ENCODE assay signal across 15 cellular contexts in the genomic region with DNA sequence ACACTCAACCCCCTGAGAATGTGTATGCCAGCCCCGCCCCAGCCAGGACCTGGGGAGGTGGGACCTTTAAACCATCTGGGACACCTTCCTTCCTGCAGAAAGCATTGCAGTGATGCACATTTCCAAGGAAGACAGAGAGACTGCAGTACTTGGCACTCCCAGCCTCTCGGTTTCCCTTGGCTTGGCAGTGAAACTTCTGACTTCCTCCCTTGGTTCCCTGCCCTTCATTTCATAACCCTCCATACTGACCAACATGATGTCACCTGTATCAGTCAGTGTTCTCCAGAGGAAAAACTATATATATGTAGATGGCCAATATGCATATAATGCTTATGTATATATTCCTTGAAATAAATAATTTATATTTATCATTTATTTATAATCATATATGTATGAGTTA.
DNase-seq lines count a peak whose midpoint lies in the region; TF ChIP-seq lines count a peak whose summit lies in the region.
"Had no signal": no experiment of that assay in that cellular context is flagged by ENCODE, and none has a peak within 500 bp of the region (broad histone marks: within the 10 kb centered on the region; RNA-seq: fewer than 3 reads in every experiment).

No MANE protein-coding gene starts in this region.

- no peak overlapping the region for H4K91ac ChIP-seq in trophoblast cell (ENCODE audit: low read depth, low read length)

- H3K14ac ChIP-seq in trophoblast cell (ENCODE audit: low read length): no peak overlapping the region

- H3K9me3 ChIP-seq in MG63 (0 out of 2 replicates have a peak, but pooled peaks cover 5% of the 10 kb centered on the region), trophoblast cell (ENCODE audit: insufficient read depth, low read depth, low read length) (no peaks in the 10 kb centered on the region)
- H3K9me3 ChIP-seq: upper lobe of left lung had no signal

- no peak overlapping the region for H3K27ac ChIP-seq in trophoblast cell (ENCODE audit: low read depth, low read length)
- H3K27ac ChIP-seq: KMS-11, upper lobe of left lung had no signal

- no peak overlapping the region for H3K9ac ChIP-seq in trophoblast cell (ENCODE audit: low read length)
- H3K9ac ChIP-seq: KMS-11 had no signal

- no peaks in the 10 kb centered on the region for H3K79me1 ChIP-seq in trophoblast cell (ENCODE audit: low read length)

- no peak overlapping the region for H2AFZ ChIP-seq in trophoblast cell (ENCODE audit: insufficient read depth, low read length, poor library complexity)

- CTCF ChIA-PET in HEK293T (lab: Yijun Ruan, JAX): no interaction called here

- TF ChIP-seq CTCF in choroid plexus epithelial cell (conservative IDR thresholded peaks at IDR 0.05; ENCODE audit: low read depth, low read length) (no peak), GM10266 (IDR thresholded peaks at IDR 0.05; ENCODE audit: control insufficient read depth, insufficient read depth, low read depth, missing control alignments) (no peak)

- H2BK5ac ChIP-seq in trophoblast cell (ENCODE audit: low read depth, low read length, poor library complexity): no peak overlapping the region

- DNase-seq in EH (ENCODE audit: low read depth): peak; percentile 52
- peak; percentile 82 for DNase-seq in MG63
- DNase-seq in choroid plexus epithelial cell (ENCODE audit: low read depth): peak; percentile 71
- DNase-seq in trophoblast cell: no peak
- no peak for DNase-seq in HEK293T (ENCODE audit: extremely low spot score)
- DNase-seq in GM10266 (ENCODE audit: extremely low spot score): no peak
- no peak for DNase-seq in superior temporal gyrus (ENCODE audit: extremely low spot score)
- DNase-seq: activated gamma-delta T cell treated with Interleukin-2 at 50 U/mL for 16 hours; CD4-positive, CD25-positive, alpha-beta regulatory T cell; glutamatergic neuron; islet precursor cell; NCI-H187 treated with DMSO at 0.1 percent for 48 hours; NCI-H526; upper lobe of left lung had no signal

- H3K4ac ChIP-seq in trophoblast cell (ENCODE audit: low read depth, low read length): no peak overlapping the region

- H3K79me2 ChIP-seq in trophoblast cell (ENCODE audit: control insufficient read depth, insufficient read depth, low read length, poor library complexity): no peaks in the 10 kb centered on the region

- no peak overlapping the region for H2AK5ac ChIP-seq in trophoblast cell (ENCODE audit: low read length)

- H4K12ac ChIP-seq in trophoblast cell (ENCODE audit: low read depth, low read length): no peak overlapping the region

- H3K18ac ChIP-seq in trophoblast cell (ENCODE audit: low read length): no peak overlapping the region

- no peak overlapping the region for H4K8ac ChIP-seq in trophoblast cell (ENCODE audit: low read depth, low read length)

- POLR2A ChIA-PET in HEK293T (lab: Yijun Ruan, JAX): no interaction called here

- no peak overlapping the region for H3K4me2 ChIP-seq in trophoblast cell (ENCODE audit: low read length)
- H3K4me2 ChIP-seq: KMS-11 had no signal

- no peak overlapping the region for H2BK12ac ChIP-seq in trophoblast cell (ENCODE audit: low read length)

- no peak overlapping the region for H3K4me3 ChIP-seq in MG63
- no peak overlapping the region for H3K4me3 ChIP-seq in choroid plexus epithelial cell (ENCODE audit: low read depth, low read length)
- no peak overlapping the region for H3K4me3 ChIP-seq in trophoblast cell (ENCODE audit: low read depth, low read length)
- H3K4me3 ChIP-seq: upper lobe of left lung had no signal

- peaks cover 6 to 10% of the 10 kb centered on the region in 2 experiments for H3K4me1 ChIP-seq in trophoblast cell (ENCODE audit: control insufficient read depth in 1 of 2, insufficient read depth in 2 of 2, low read length in 2 of 2)

- H2BK120ac ChIP-seq in trophoblast cell (ENCODE audit: insufficient read depth, low read length, poor library complexity): peak overlapping the region; percentile 15

- no peak overlapping the region for H3K23ac ChIP-seq in trophoblast cell (ENCODE audit: low read length)

- H3K27me3 ChIP-seq in MG63 (no peaks in the 10 kb centered on the region), trophoblast cell (ENCODE audit: insufficient read depth, low read length) (no peaks in the 10 kb centered on the region)
- H3K27me3 ChIP-seq: upper lobe of left lung had no signal

- H3K36me3 ChIP-seq in MG63: no peaks in the 10 kb centered on the region
- no peaks in the 10 kb centered on the region for H3K36me3 ChIP-seq in trophoblast cell (ENCODE audit: control insufficient read depth in 1 of 2, insufficient read depth in 2 of 2, low read length in 2 of 2)
- H3K36me3 ChIP-seq: upper lobe of left lung had no signal

- no CpG with 5 or more reads among the region's 2 CpGs for WGBS in trophoblast cell (ENCODE audit: extremely low coverage, insufficient coverage, insufficient read length)

TF ChIP-seq in HEK293T, 16 proteins besides CTCF, POLR2A, EP300 and RAD21:
- TF ChIP-seq TARDBP (IDR thresholded peaks at IDR 0.05) (no peak), L3MBTL2 (conservative IDR thresholded peaks at IDR 0.05) (no peak), SUZ12 (IDR thresholded peaks at IDR 0.05) (no peak), SP1 (IDR thresholded peaks at IDR 0.05) (no peak), ARNT (IDR thresholded peaks at IDR 0.05) (no peak), ZNF384 (IDR thresholded peaks at IDR 0.05) (no peak), ELF4 (IDR thresholded peaks at IDR 0.05) (no peak)
TF ChIP-seq in HEK293T: peak in this region for 0.

Comparison
In these comparisons a context has a peak if more than half of its experiments do, and no peak if none do; other contexts are left out.
1. DNase-seq: peak in EH (single experiment), MG63 (single experiment) and choroid plexus epithelial cell (single experiment); none in trophoblast cell (0 of 2), HEK293T (single experiment), GM10266 (single experiment) and superior temporal gyrus (single experiment).